In the genomic region with DNA sequence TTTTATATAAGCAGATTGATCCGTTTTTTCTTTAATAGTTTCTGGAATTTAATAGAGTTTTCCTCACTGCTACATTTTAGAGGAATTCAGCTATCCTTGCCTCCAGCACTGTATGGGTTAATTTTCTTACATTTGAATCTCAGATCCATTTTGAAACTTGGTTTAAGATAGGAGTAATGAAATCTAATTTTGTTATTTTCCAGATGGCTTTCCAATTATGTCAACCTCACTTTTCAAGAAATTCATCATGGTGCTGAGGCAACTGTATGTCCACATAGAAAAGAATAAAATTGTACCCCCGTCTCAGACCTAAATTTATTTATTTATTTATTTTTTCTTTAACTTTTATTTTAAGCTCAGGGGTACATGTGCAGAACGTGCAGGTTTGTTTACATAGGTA, we compare ENCODE assay signal across 25 cellular contexts.
"Had no signal": no experiment of that assay in that cellular context is flagged by ENCODE, and none has a peak within 500 bp of the region (broad histone marks: within the 10 kb centered on the region; RNA-seq: fewer than 3 reads in every experiment).

No MANE protein-coding gene starts in this region.

- H3K4me1 Mint-ChIP-seq: endodermal cell had no signal

- DNase-seq: colonic mucosa; cortex of kidney; dorsolateral prefrontal cortex; effector CD4-positive, alpha-beta T cell; effector CD8-positive, alpha-beta T cell; effector memory CD4-positive, alpha-beta T cell; effector memory CD8-positive, alpha-beta T cell; endodermal cell; erythroblast; esophagus squamous epithelium; foreskin fibroblast; foreskin keratinocyte; foreskin melanocyte; gastrocnemius medialis; glutamatergic neuron; head of caudate nucleus; heart left ventricle; heart right ventricle had no signal

- H3K4me3 Mint-ChIP-seq: dendritic cell treated with granulocyte-macrophage colony-stimulating factor and Interleukin-4, amounts not matched to agents 40 ng/mL and 50 ng/mL, for 4 days; effector memory CD8-positive, alpha-beta T cell; endodermal cell had no signal

- H3K27ac Mint-ChIP-seq: dendritic cell treated with granulocyte-macrophage colony-stimulating factor and Interleukin-4, amounts not matched to agents 40 ng/mL and 50 ng/mL, for 4 days; effector memory CD8-positive, alpha-beta T cell; endodermal cell had no signal

- H3K4me1 ChIP-seq: colonic mucosa, esophagus muscularis mucosa, esophagus squamous epithelium, foreskin keratinocyte, gastrocnemius medialis, gastroesophageal sphincter, heart left ventricle, heart right ventricle had no signal

- ATAC-seq: effector memory CD8-positive, alpha-beta T cell; esophagus mucosa; foreskin keratinocyte; gastrocnemius medialis; gastroesophageal sphincter; heart left ventricle; heart right ventricle had no signal

- H3K79me2 ChIP-seq: hepatocyte had no signal

- H3K4me3 ChIP-seq: colonic mucosa, coronary artery, dorsolateral prefrontal cortex, esophagus muscularis mucosa, esophagus squamous epithelium, gastrocnemius medialis, gastroesophageal sphincter, heart left ventricle, heart right ventricle, hepatocyte had no signal

- H3K27me3 ChIP-seq: colonic mucosa, dorsolateral prefrontal cortex, esophagus muscularis mucosa, esophagus squamous epithelium, foreskin keratinocyte, gastrocnemius medialis, gastroesophageal sphincter, heart left ventricle, hepatocyte had no signal

- H2AFZ ChIP-seq: hepatocyte had no signal

- H3K27ac ChIP-seq: colonic mucosa, coronary artery, dorsolateral prefrontal cortex, epithelial cell of prostate, esophagus muscularis mucosa, esophagus squamous epithelium, foreskin keratinocyte, gastrocnemius medialis, gastroesophageal sphincter, heart left ventricle, heart right ventricle, hepatocyte had no signal

- H3K4me2 ChIP-seq: hepatocyte had no signal

- H3K9me3 Mint-ChIP-seq: dendritic cell treated with granulocyte-macrophage colony-stimulating factor and Interleukin-4, amounts not matched to agents 40 ng/mL and 50 ng/mL, for 4 days; effector memory CD8-positive, alpha-beta T cell had no signal

- H3K9me3 ChIP-seq: colonic mucosa, esophagus muscularis mucosa, esophagus squamous epithelium, gastrocnemius medialis, gastroesophageal sphincter had no signal

- H3K36me3 ChIP-seq: colonic mucosa had no signal
